ENCODE assay signal across 32 cellular contexts in the genomic region with DNA sequence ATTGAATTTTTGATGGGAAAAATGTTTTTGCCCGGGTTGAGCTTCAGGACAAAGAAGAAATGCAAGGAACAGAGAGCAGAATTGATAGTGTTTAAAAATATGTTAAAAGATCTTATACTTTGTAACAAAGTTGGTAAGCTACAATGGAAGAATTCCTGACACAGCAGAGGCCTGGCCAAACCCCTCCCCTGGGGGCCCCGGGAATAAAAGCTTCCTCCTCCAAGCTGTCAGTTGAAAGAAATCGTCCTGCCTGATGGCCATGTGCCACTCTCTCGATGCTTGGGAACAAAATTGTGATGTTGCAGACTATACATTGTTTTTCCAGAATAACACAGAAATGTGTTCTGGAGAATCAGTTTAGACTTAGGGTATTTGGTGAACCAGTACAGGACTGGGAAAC. TPM values are rescaled to one million over a fixed set of nuclear protein-coding genes. Genes with fewer than 3 reads are reported as not detected.
"Had no signal": no experiment of that assay in that cellular context is flagged by ENCODE, and none has a peak within 500 bp of the region (broad histone marks: within the 10 kb centered on the region; RNA-seq: fewer than 3 reads in every experiment).

No MANE protein-coding gene starts in this region.

- H3K27me3 ChIP-seq: brain microvascular endothelial cell, ovary, tibial nerve, vagina had no signal

- DNase-seq: activated B cell treated with CpG ODN at 0.5 μM for 24 hours; activated CD4-positive, alpha-beta T cell treated with anti-CD3 and anti-CD28 coated beads, Interleukin-2, amount 50 U/mL, for 48 hours; activated CD8-positive, alpha-beta memory T cell treated with anti-CD3 and anti-CD28 coated beads for 24 hours; activated effector memory CD4-positive, alpha-beta T cell treated with anti-CD3 and anti-CD28 coated beads, Interleukin-2, amount 50 U/mL, for 16 hours; activated naive CD4-positive, alpha-beta T cell treated with anti-CD3 and anti-CD28 coated beads, Interleukin-2, amount 10 ng/mL, durations not matched to agents 7 days and 5 days; activated naive CD8-positive, alpha-beta T cell treated with anti-CD3 and anti-CD28 coated beads, Interleukin-2, amount 10 ng/mL, durations not matched to agents 7 days and 5 days; amniotic stem cell; brain microvascular endothelial cell; caudate nucleus; foreskin fibroblast; left lung; mucosa of descending colon; stimulated activated CD4-positive, alpha-beta T cell treated with anti-CD3 and anti-CD28 coated beads, Interleukin-1b, Interleukin-23, amount 100 ng/mL, for 48 hours; stimulated activated CD4-positive, alpha-beta T cell treated with anti-CD3 and anti-CD28 coated beads, Interleukin-4, amount 100 ng/mL, for 4 hours; stimulated activated CD8-positive, alpha-beta memory T cell treated with anti-CD3 and anti-CD28 coated beads, Interleukin-4, amount 100 ng/mL, for 48 hours; stimulated activated naive B cell treated with anti-CD40 and anti-IgM and Interleukin-4, amounts not matched to agents 10 μg/mL and 1 μg/mL and 100 μg/mL, for 72 hours; stomach; T-helper 1 cell had no signal

- H3K9me3 ChIP-seq: mucosa of descending colon, neutrophil, ovary, stomach, suprapubic skin, vagina had no signal

- H3K27ac Mint-ChIP-seq: activated B cell treated with CpG ODN at 0.5 μM for 24 hours; activated naive CD4-positive, alpha-beta T cell treated with anti-CD3 and anti-CD28 coated beads, Interleukin-2, amount 10 ng/mL, durations not matched to agents 7 days and 5 days; activated naive CD8-positive, alpha-beta T cell treated with anti-CD3 and anti-CD28 coated beads, Interleukin-2, amount 10 ng/mL, durations not matched to agents 7 days and 5 days; activated T-helper 1 cell treated with anti-CD3 and anti-CD28 coated beads, Interleukin-12 subunit alpha, Interleukin-12 subunit beta, Interleukin-2, Interleukin-4 antibody, amounts not matched to agents 30 ng/mL and 10 ng/mL and 1 ng/mL, durations not matched to agents 14 hours and 24 hours and 36 hours; nephron; progenitor cell of endocrine pancreas; stimulated activated naive B cell treated with anti-CD40 and anti-IgM and Interleukin-4, amounts not matched to agents 10 μg/mL and 1 μg/mL and 100 μg/mL, for 72 hours; T-helper 2 cell treated with Interferon-gamma antibody and Interleukin-4, amounts not matched to agents 5 μg/mL and 100 μg/mL, for 36 hours had no signal

- ATAC-seq: left lung; mucosa of descending colon; stimulated activated naive B cell treated with anti-CD40 and anti-IgM and Interleukin-4, amounts not matched to agents 10 μg/mL and 1 μg/mL and 100 μg/mL, for 72 hours had no signal

- H3K4me1 ChIP-seq: suprapubic skin had no signal

- H3K9me3 Mint-ChIP-seq: activated naive CD4-positive, alpha-beta T cell treated with anti-CD3 and anti-CD28 coated beads, Interleukin-2, amount 10 ng/mL, durations not matched to agents 7 days and 5 days; activated naive CD8-positive, alpha-beta T cell treated with anti-CD3 and anti-CD28 coated beads, Interleukin-2, amount 10 ng/mL, durations not matched to agents 7 days and 5 days; nephron had no signal

- H3K4me1 Mint-ChIP-seq: activated B cell treated with CpG ODN at 0.5 μM for 24 hours; activated naive CD4-positive, alpha-beta T cell treated with anti-CD3 and anti-CD28 coated beads, Interleukin-2, amount 10 ng/mL, durations not matched to agents 7 days and 5 days; activated naive CD8-positive, alpha-beta T cell treated with anti-CD3 and anti-CD28 coated beads, Interleukin-2, amount 10 ng/mL, durations not matched to agents 7 days and 5 days; nephron; stimulated activated naive B cell treated with anti-CD40 and anti-IgM and Interleukin-4, amounts not matched to agents 10 μg/mL and 1 μg/mL and 100 μg/mL, for 72 hours had no signal

- H3K36me3 ChIP-seq: brain microvascular endothelial cell, heart left ventricle, left lung, neutrophil, ovary, stomach, suprapubic skin, tibial nerve, vagina had no signal

- H3K36me3 Mint-ChIP-seq: activated naive CD4-positive, alpha-beta T cell treated with anti-CD3 and anti-CD28 coated beads, Interleukin-2, amount 10 ng/mL, durations not matched to agents 7 days and 5 days; activated naive CD8-positive, alpha-beta T cell treated with anti-CD3 and anti-CD28 coated beads, Interleukin-2, amount 10 ng/mL, durations not matched to agents 7 days and 5 days had no signal

- H3K27ac ChIP-seq: brain microvascular endothelial cell, neutrophil, ovary, suprapubic skin, tibial nerve, vagina had no signal

- H3K27me3 Mint-ChIP-seq: progenitor cell of endocrine pancreas had no signal

- FAIRE-seq: astrocyte, endothelial cell of umbilical vein had no signal

- H3K4me2 ChIP-seq: smooth muscle cell had no signal

- H3K4me3 Mint-ChIP-seq: activated B cell treated with CpG ODN at 0.5 μM for 24 hours; activated naive CD4-positive, alpha-beta T cell treated with anti-CD3 and anti-CD28 coated beads, Interleukin-2, amount 10 ng/mL, durations not matched to agents 7 days and 5 days; activated naive CD8-positive, alpha-beta T cell treated with anti-CD3 and anti-CD28 coated beads, Interleukin-2, amount 10 ng/mL, durations not matched to agents 7 days and 5 days; activated T-helper 1 cell treated with anti-CD3 and anti-CD28 coated beads, Interleukin-12 subunit alpha, Interleukin-12 subunit beta, Interleukin-2, Interleukin-4 antibody, amounts not matched to agents 30 ng/mL and 10 ng/mL and 1 ng/mL, durations not matched to agents 14 hours and 24 hours and 36 hours; nephron; stimulated activated naive B cell treated with anti-CD40 and anti-IgM and Interleukin-4, amounts not matched to agents 10 μg/mL and 1 μg/mL and 100 μg/mL, for 72 hours; T-helper 2 cell treated with Interferon-gamma antibody and Interleukin-4, amounts not matched to agents 5 μg/mL and 100 μg/mL, for 36 hours had no signal

- H3K4me3 ChIP-seq: heart left ventricle, left lung, mucosa of descending colon, ovary, smooth muscle cell, stomach, suprapubic skin, tibial nerve, vagina had no signal

RNA-seq across cellular contexts. Expression of a gene that starts 14.2 kb away (rescaled TPM):
- total RNA-seq: renal cortical epithelial cell had no signal
